In genomic region chr12:552466-552865, GRCh38 we compare ENCODE assay signal across 16 cellular contexts.
DNase-seq lines count a peak whose midpoint lies in the region; ATAC-seq, FAIRE-seq and TF ChIP-seq lines count a peak whose summit lies in the region.
"Had no signal": no experiment of that assay in that cellular context is flagged by ENCODE, and none has a peak within 500 bp of the region (broad histone marks: within the 10 kb centered on the region; RNA-seq: fewer than 3 reads in every experiment).

No MANE protein-coding gene starts in this region.

- H4K20me1 ChIP-seq in HepG2 (ENCODE audit: insufficient read depth, low read length) = no peaks in the 10 kb centered on the region

- TF ChIP-seq CTCF in HepG2 (CRISPR knock-in tag; IDR thresholded peaks at IDR 0.05) = no peak
- no peak for TF ChIP-seq CTCF in right lobe of liver (IDR thresholded peaks at IDR 0.05)

- H3K9ac ChIP-seq in HepG2 (ENCODE audit: insufficient read depth, low read depth, low read length) = no peak overlapping the region

- WGBS in HepG2 (ENCODE audit: low lambda C conversion rate) = 67% methylated on average over 3 of the region's 6 CpGs
- WGBS in right lobe of liver (ENCODE audit: insufficient coverage, low coverage, low lambda C conversion rate, missing lambda C conversion rate) = 67% methylated on average over 1 of the region's 6 CpGs
- WGBS in aorta, 2 donors = 20 to 23% methylated on average over 6 of the region's 6 CpGs

- DNase-seq in HepG2 (ENCODE audit: low spot score) (no peak), right lobe of liver (no peak), immature natural killer cell (no peak), aorta (peak; percentile 46 to 76), superior temporal gyrus (ENCODE audit: extremely low spot score) (no peak), GM19238 (ENCODE audit: insufficient read length, low spot score) (no peak), putamen (ENCODE audit: low spot score) (no peak)
- DNase-seq in activated T-helper 1 cell treated with anti-CD3 and anti-CD28 coated beads, Interleukin-12 subunit alpha, Interleukin-12 subunit beta, Interleukin-2, Interleukin-4 antibody, amounts not matched to agents 30 ng/mL and 10 ng/mL and 1 ng/mL, durations not matched to agents 14 hours and 24 hours and 36 hours (ENCODE audit: low spot score) = no peak
- DNase-seq: activated CD4-positive, alpha-beta T cell treated with anti-CD3 and anti-CD28 coated beads for 1 hour; activated T-cell treated with anti-CD3 and anti-CD28 coated beads for 4 hours; DMS 273 treated with DMSO at 0.1 percent for 48 hours; effector memory CD4-positive, alpha-beta T cell; Karpas-422; NCI-H1105 treated with DMSO at 0.1 percent for 48 hours; NCI-H446 had no signal

- ATAC-seq in HepG2 (no peak), right lobe of liver (no peak), aorta (ENCODE audit: low FRiP score) (peak; percentile 44)

- H3K79me2 ChIP-seq in HepG2 (ENCODE audit: insufficient read depth, low read length) = no peaks in the 10 kb centered on the region

- H3K9me3 Mint-ChIP-seq in activated T-helper 1 cell treated with anti-CD3 and anti-CD28 coated beads, Interleukin-12 subunit alpha, Interleukin-12 subunit beta, Interleukin-2, Interleukin-4 antibody, amounts not matched to agents 30 ng/mL and 10 ng/mL and 1 ng/mL, durations not matched to agents 14 hours and 24 hours and 36 hours = no peaks in the 10 kb centered on the region
- peaks cover 0 to 2% (median 0%) of the 10 kb centered on the region in 6 donors for H3K9me3 Mint-ChIP-seq in immature natural killer cell

- H3K4me3 ChIP-seq in HepG2 (replicated peaks in 1 of 3; ENCODE audit: insufficient read depth in 1 of 3, low read depth in 2 of 3, low read length in 3 of 3) (no peak overlapping the region), right lobe of liver (no peak overlapping the region), aorta (ENCODE audit: low read length in 2 of 2) (no peak overlapping the region)
- H3K4me3 ChIP-seq: HAP-1 had no signal

- TF ChIP-seq POLR2A in HepG2 (IDR thresholded peaks at IDR 0.05; ENCODE audit: insufficient read depth in 1 of 2, low read depth in 2 of 2, low read length in 2 of 2) (no peak), right lobe of liver (IDR thresholded peaks at IDR 0.05) (no peak)

- CTCF ChIA-PET in HepG2 (lab: Yijun Ruan, JAX; ENCODE audit: low intra/inter-chr PET ratio, low total read pairs) = no interaction called here

- POLR2A ChIA-PET in HepG2 (lab: Yijun Ruan, JAX) = no interaction called here

- H3K27me3 Mint-ChIP-seq in activated T-helper 1 cell treated with anti-CD3 and anti-CD28 coated beads, Interleukin-12 subunit alpha, Interleukin-12 subunit beta, Interleukin-2, Interleukin-4 antibody, amounts not matched to agents 30 ng/mL and 10 ng/mL and 1 ng/mL, durations not matched to agents 14 hours and 24 hours and 36 hours (ENCODE audit: insufficient read depth) = peaks cover 4% of the 10 kb centered on the region
- H3K27me3 Mint-ChIP-seq in immature natural killer cell (ENCODE audit: low read depth in 3 of 3) = peaks cover 0 to 4% (median under 1%) of the 10 kb centered on the region in 3 donors

- peak overlapping the region; percentile 93 for H3K27ac Mint-ChIP-seq in activated T-helper 1 cell treated with anti-CD3 and anti-CD28 coated beads, Interleukin-12 subunit alpha, Interleukin-12 subunit beta, Interleukin-2, Interleukin-4 antibody, amounts not matched to agents 30 ng/mL and 10 ng/mL and 1 ng/mL, durations not matched to agents 14 hours and 24 hours and 36 hours
- peak overlapping the region in 4 of 6 donors; percentile 84 to 97 (median 88) for H3K27ac Mint-ChIP-seq in immature natural killer cell

- H3K4me2 ChIP-seq in HepG2 (ENCODE audit: low read depth, low read length) = no peak overlapping the region

- in situ Hi-C loops in HepG2 (cut with HindIII; ENCODE audit: extremely low pct_ligation_motif_present, low pct_unique_long_range_greater_than_20kb) = loop anchor here (25.0 kb wide), 2 partner anchors 535 to 1035 kb away; partner anchors contain the start of gene FBXL14

- TF ChIP-seq RAD21 in HepG2 (CRISPR knock-in tag; IDR thresholded peaks at IDR 0.05) = no peak

- peak overlapping the region; percentile 92 for H3K4me3 Mint-ChIP-seq in activated T-helper 1 cell treated with anti-CD3 and anti-CD28 coated beads, Interleukin-12 subunit alpha, Interleukin-12 subunit beta, Interleukin-2, Interleukin-4 antibody, amounts not matched to agents 30 ng/mL and 10 ng/mL and 1 ng/mL, durations not matched to agents 14 hours and 24 hours and 36 hours
- peak overlapping the region; percentile 4 to 94 (median 90) for H3K4me3 Mint-ChIP-seq in immature natural killer cell

- H2AFZ ChIP-seq in HepG2 (ENCODE audit: low read length) = no peak overlapping the region

- TF ChIP-seq EP300 in HepG2 (IDR thresholded peaks at IDR 0.05; ENCODE audit: low read depth in 2 of 2, low read length in 2 of 2) (no peak), HepG2 (CRISPR knock-in tag; IDR thresholded peaks at IDR 0.05; ENCODE audit: borderline replicate concordance) (no peak)

- no TSS peak for BruUV-seq in HepG2 (replicated peaks; lab: Mats Ljungman, UMichigan)

- H3K27me3 ChIP-seq in HepG2 (ENCODE audit: control insufficient read depth in 1 of 2, insufficient read depth in 2 of 2, low read length in 2 of 2) = no peaks in the 10 kb centered on the region
- no peaks in the 10 kb centered on the region for H3K27me3 ChIP-seq in right lobe of liver
- no peaks in the 10 kb centered on the region for H3K27me3 ChIP-seq in aorta (ENCODE audit: control insufficient read depth in 1 of 2, insufficient read depth in 2 of 2, low read length in 1 of 2)

- H3K4me1 ChIP-seq in HepG2 (ENCODE audit: insufficient read depth, low read length) (peaks cover 14% of the 10 kb centered on the region), right lobe of liver (no peaks in the 10 kb centered on the region), aorta (ENCODE audit: control insufficient read depth in 1 of 2, insufficient read depth in 2 of 2, low read length in 2 of 2) (no peaks in the 10 kb centered on the region)
- H3K4me1 ChIP-seq: HAP-1 had no signal

- H3K27ac ChIP-seq in HepG2 (ENCODE audit: extremely low read length, insufficient read depth, low read length) = no peak overlapping the region
- H3K27ac ChIP-seq in right lobe of liver = no peak overlapping the region
- H3K27ac ChIP-seq in aorta (ENCODE audit: low read depth in 1 of 2, low read length in 2 of 2) = no peak overlapping the region

- H3K4me1 Mint-ChIP-seq in activated T-helper 1 cell treated with anti-CD3 and anti-CD28 coated beads, Interleukin-12 subunit alpha, Interleukin-12 subunit beta, Interleukin-2, Interleukin-4 antibody, amounts not matched to agents 30 ng/mL and 10 ng/mL and 1 ng/mL, durations not matched to agents 14 hours and 24 hours and 36 hours (ENCODE audit: low read depth) = peaks cover 63% of the 10 kb centered on the region
- H3K4me1 Mint-ChIP-seq in immature natural killer cell = peaks cover 50 to 60% of the 10 kb centered on the region in 2 donors

- H3K9me3 ChIP-seq in HepG2 (ENCODE audit: low read length) (no peaks in the 10 kb centered on the region), right lobe of liver (no peaks in the 10 kb centered on the region), aorta (ENCODE audit: control insufficient read depth, low read length) (no peaks in the 10 kb centered on the region)
- H3K9me3 ChIP-seq: HAP-1 had no signal

- H3K36me3 ChIP-seq in HepG2 (replicated peaks in 1 of 2; ENCODE audit: control insufficient read depth in 1 of 2, insufficient read depth in 2 of 2, low read length in 2 of 2) (no peaks in the 10 kb centered on the region), right lobe of liver (no peaks in the 10 kb centered on the region), aorta (ENCODE audit: control insufficient read depth in 1 of 2, insufficient read depth in 2 of 2, low read length in 1 of 2) (peaks cover 0 to 2% of the 10 kb centered on the region in 2 donors)

- FAIRE-seq in HepG2 (lab: Jason Lieb, UNC) = no peak

- intact Hi-C loops in HepG2 (cut with micrococcal nuclease; ENCODE audit: unreplicated experiment) = no loop called here
- intact Hi-C loops in right lobe of liver (cut with DNase I) = loop anchor here in 1 of 2 donors (5.0 kb wide), 1 partner anchor 95 kb away; the partner anchor contains the start of gene B4GALNT3
- intact Hi-C loops in activated T-helper 1 cell treated with anti-CD3 and anti-CD28 coated beads, Interleukin-12 subunit alpha, Interleukin-12 subunit beta, Interleukin-2, Interleukin-4 antibody, amounts not matched to agents 30 ng/mL and 10 ng/mL and 1 ng/mL, durations not matched to agents 14 hours and 24 hours and 36 hours (cut with micrococcal nuclease) = loop anchor here (5.0 kb wide), 1 partner anchor 1450 kb away; the partner anchor contains the start of gene DCP1B
- intact Hi-C loops in aorta (cut with DNase I) = no loop called here

- H3K36me3 Mint-ChIP-seq in activated T-helper 1 cell treated with anti-CD3 and anti-CD28 coated beads, Interleukin-12 subunit alpha, Interleukin-12 subunit beta, Interleukin-2, Interleukin-4 antibody, amounts not matched to agents 30 ng/mL and 10 ng/mL and 1 ng/mL, durations not matched to agents 14 hours and 24 hours and 36 hours (ENCODE audit: low read depth) = peaks cover 15% of the 10 kb centered on the region
- peaks cover 0 to 23% (median 4%) of the 10 kb centered on the region in 3 donors for H3K36me3 Mint-ChIP-seq in immature natural killer cell

TF ChIP-seq in HepG2, 621 proteins besides CTCF, POLR2A, EP300 and RAD21:
- TF ChIP-seq SP1 (IDR thresholded peaks at IDR 0.05) (no peak), SP1 (CRISPR knock-in tag; IDR thresholded peaks at IDR 0.05) (no peak), RAD51 (IDR thresholded peaks at IDR 0.05; ENCODE audit: borderline replicate concordance) (peak; percentile 48; the same call in 1 of the 2 replicates)

Comparison
In these comparisons a context has a peak if more than half of its experiments do, and no peak if none do; other contexts are left out.
1. DNase-seq: peak in aorta (2 of 2); none in HepG2 (single experiment), right lobe of liver (0 of 3), activated T-helper 1 cell treated with anti-CD3 and anti-CD28 coated beads, Interleukin-12 subunit alpha, Interleukin-12 subunit beta, Interleukin-2, Interleukin-4 antibody, amounts not matched to agents 30 ng/mL and 10 ng/mL and 1 ng/mL, durations not matched to agents 14 hours and 24 hours and 36 hours (single experiment), immature natural killer cell (0 of 3), superior temporal gyrus (single experiment), GM19238 (single experiment) and putamen (single experiment).